16 cellular contexts compared by ENCODE assay signal in genomic region chr1:17404820-17405219, GRCh38. TPM values are rescaled to one million over a fixed set of nuclear protein-coding genes. Genes with fewer than 3 reads are reported as not detected.
DNase-seq lines count a peak whose midpoint lies in the region; ATAC-seq and TF ChIP-seq lines count a peak whose summit lies in the region.
"Had no signal": no experiment of that assay in that cellular context is flagged by ENCODE, and none has a peak within 500 bp of the region (broad histone marks: within the 10 kb centered on the region; RNA-seq: fewer than 3 reads in every experiment).

No MANE protein-coding gene starts in this region.

- no peak overlapping the region for H4K8ac ChIP-seq in H9 (replicated peaks; ENCODE audit: insufficient read length, low read depth, low read length)
- H4K8ac ChIP-seq in neuronal stem cell (ENCODE audit: low read depth, low read length): no peak overlapping the region

- H3K4me3 ChIP-seq in neuronal stem cell (ENCODE audit: low read length in 2 of 2): no peak overlapping the region

- H2BK15ac ChIP-seq in H9 (ENCODE audit: low read depth, low read length) (no peak overlapping the region), neuronal stem cell (ENCODE audit: low read length) (no peak overlapping the region)

- POLR2A ChIA-PET in WTC11 (lab: Charles Lee): no interaction called here

- peaks cover 5 to 8% of the 10 kb centered on the region in 2 donors for H3K36me3 Mint-ChIP-seq in activated naive CD4-positive, alpha-beta T cell treated with anti-CD3 and anti-CD28 coated beads, Interleukin-2, amount 50 U/mL, for 72 hours
- H3K36me3 Mint-ChIP-seq in activated naive CD4-positive, alpha-beta T cell treated with anti-CD3 and anti-CD28 coated beads, Interleukin-2, amount 10 ng/mL, durations not matched to agents 7 days and 5 days: peaks cover 28% of the 10 kb centered on the region
- H3K36me3 Mint-ChIP-seq in H9 (ENCODE audit: insufficient read depth in 1 of 3, low read depth in 3 of 3): peaks cover 23 to 44% (median 36%) of the 10 kb centered on the region in 3 experiments; a peak in 6 of 7 replicates
- H3K36me3 Mint-ChIP-seq in WTC11: peaks cover 29% of the 10 kb centered on the region

- H3K9me3 ChIP-seq in H9 (ENCODE audit: control insufficient read depth, low read depth, low read length) (no peaks in the 10 kb centered on the region), neuronal stem cell (replicated peaks in 1 of 2; ENCODE audit: control insufficient read depth in 2 of 2, insufficient read depth in 1 of 2, low read depth in 1 of 2, low read length in 2 of 2) (no peaks in the 10 kb centered on the region)

- H3K4me2 ChIP-seq in H9 (ENCODE audit: insufficient read depth, insufficient read length, low read length) (no peak overlapping the region), neuronal stem cell (ENCODE audit: insufficient read depth, low read length, poor library complexity, severe bottlenecking) (no peak overlapping the region)

- H2AK5ac ChIP-seq in H9 (ENCODE audit: insufficient read length, low read length) (no peak overlapping the region), neuronal stem cell (ENCODE audit: low read depth, low read length) (no peak overlapping the region)

- peak overlapping the region; percentile 50 to 60 for H3K27ac Mint-ChIP-seq in activated naive CD4-positive, alpha-beta T cell treated with anti-CD3 and anti-CD28 coated beads, Interleukin-2, amount 50 U/mL, for 72 hours
- no peak overlapping the region for H3K27ac Mint-ChIP-seq in activated naive CD4-positive, alpha-beta T cell treated with anti-CD3 and anti-CD28 coated beads, Interleukin-2, amount 10 ng/mL, durations not matched to agents 7 days and 5 days
- H3K27ac Mint-ChIP-seq in H9: peak overlapping the region; percentile 18 to 43 (median 20); a peak in 1 of 7 replicates
- H3K27ac Mint-ChIP-seq in WTC11: peak overlapping the region; percentile 74

- H3K4me3 Mint-ChIP-seq in activated naive CD4-positive, alpha-beta T cell treated with anti-CD3 and anti-CD28 coated beads, Interleukin-2, amount 10 ng/mL, durations not matched to agents 7 days and 5 days: no peak overlapping the region
- H3K4me3 Mint-ChIP-seq in H9 (no peak overlapping the region), WTC11 (no peak overlapping the region)

- WGBS in H9 (ENCODE audit: extremely low coverage, insufficient read length, low lambda C conversion rate): no CpG with 5 or more reads among the region's 6 CpGs
- no CpG with 5 or more reads among the region's 6 CpGs for WGBS in neuronal stem cell (ENCODE audit: extremely low coverage in 2 of 2, insufficient read length in 2 of 2, insufficient replicate concordance in 1 of 2), 2 donors

- H4K5ac ChIP-seq in H9 (ENCODE audit: insufficient read length, low read depth, low read length): no peak overlapping the region

- no peaks in the 10 kb centered on the region for H3K4me1 Mint-ChIP-seq in activated naive CD4-positive, alpha-beta T cell treated with anti-CD3 and anti-CD28 coated beads, Interleukin-2, amount 10 ng/mL, durations not matched to agents 7 days and 5 days
- H3K4me1 Mint-ChIP-seq in H9: peaks cover 44 to 61% of the 10 kb centered on the region in 2 experiments
- peaks cover 49% of the 10 kb centered on the region for H3K4me1 Mint-ChIP-seq in WTC11

- no peaks in the 10 kb centered on the region for H4K20me1 ChIP-seq in H9 (ENCODE audit: control insufficient read depth, insufficient read depth, insufficient read length)

- H2BK12ac ChIP-seq in H9 (ENCODE audit: insufficient read length, low read depth, low read length) (no peak overlapping the region), neuronal stem cell (ENCODE audit: low read length) (no peak overlapping the region)

- H3K56ac ChIP-seq in H9 (ENCODE audit: insufficient read length, low read depth, low read length): no peak overlapping the region

- H2BK120ac ChIP-seq in H9 (ENCODE audit: low read depth, low read length, poor library complexity, severe bottlenecking) (no peak overlapping the region), neuronal stem cell (ENCODE audit: low read depth, low read length) (no peak overlapping the region)

- no peak overlapping the region for H3K9ac ChIP-seq in H9 (ENCODE audit: extremely low read depth, insufficient read length, low read length)
- H3K9ac ChIP-seq in neuronal stem cell (ENCODE audit: low read depth, low read length, poor library complexity): no peak overlapping the region

- TF ChIP-seq CTCF in H9 (conservative IDR thresholded peaks at IDR 0.05): no peak
- no peak for TF ChIP-seq CTCF in WTC11 (IDR thresholded peaks at IDR 0.05)

- no peak overlapping the region for H2BK5ac ChIP-seq in H9 (ENCODE audit: insufficient read length, low read length)
- no peak overlapping the region for H2BK5ac ChIP-seq in neuronal stem cell (ENCODE audit: low read length)

- no peak overlapping the region for H3T11ph ChIP-seq in H9 (ENCODE audit: low read length)

- H3K18ac ChIP-seq in H9 (ENCODE audit: insufficient read length, low read depth, low read length) (no peak overlapping the region), neuronal stem cell (ENCODE audit: low read length) (peak overlapping the region; percentile 76)

- no peak for DNase-seq in activated naive CD4-positive, alpha-beta T cell treated with anti-CD3 and anti-CD28 coated beads, Interleukin-2, amount 50 U/mL, for 72 hours (ENCODE audit: low spot score in 2 of 2)
- DNase-seq in activated naive CD4-positive, alpha-beta T cell treated with anti-CD3 and anti-CD28 coated beads, Interleukin-2, amount 10 ng/mL, durations not matched to agents 7 days and 5 days: no peak
- DNase-seq in H9: no peak
- no peak for DNase-seq in WTC11 (ENCODE audit: low spot score)
- no peak for DNase-seq in neuronal stem cell (ENCODE audit: low spot score)
- DNase-seq in NCI-H146 (lab: John Stamatoyannopoulos, UW): no peak
- no peak for DNase-seq in activated T-cell treated with anti-CD3 and anti-CD28 coated beads, Interleukin-2, amount 50 U/mL, for 48 hours
- DNase-seq: GOT3, MM.1S, NCI-H1105, NCI-H2081, NCI-H446, NCI-H526, SHP77 had no signal

- H4K91ac ChIP-seq in H9 (ENCODE audit: insufficient read length, low read depth, low read length): no peak overlapping the region
- no peak overlapping the region for H4K91ac ChIP-seq in neuronal stem cell (ENCODE audit: low read depth, low read length, poor library complexity)

- H3K4ac ChIP-seq in H9 (ENCODE audit: low read depth, low read length): no peak overlapping the region
- H3K4ac ChIP-seq in neuronal stem cell (ENCODE audit: low read length): no peak overlapping the region

- H3K27me3 Mint-ChIP-seq in activated naive CD4-positive, alpha-beta T cell treated with anti-CD3 and anti-CD28 coated beads, Interleukin-2, amount 10 ng/mL, durations not matched to agents 7 days and 5 days: no peaks in the 10 kb centered on the region
- H3K27me3 Mint-ChIP-seq in H9 (ENCODE audit: low read depth) (peaks cover 4% of the 10 kb centered on the region), WTC11 (ENCODE audit: low read depth) (no peaks in the 10 kb centered on the region)

- H3K9me3 Mint-ChIP-seq in activated naive CD4-positive, alpha-beta T cell treated with anti-CD3 and anti-CD28 coated beads, Interleukin-2, amount 50 U/mL, for 72 hours: no peaks in the 10 kb centered on the region
- H3K9me3 Mint-ChIP-seq in activated naive CD4-positive, alpha-beta T cell treated with anti-CD3 and anti-CD28 coated beads, Interleukin-2, amount 10 ng/mL, durations not matched to agents 7 days and 5 days: no peaks in the 10 kb centered on the region
- no peaks in the 10 kb centered on the region for H3K9me3 Mint-ChIP-seq in H9
- H3K9me3 Mint-ChIP-seq in WTC11: no peaks in the 10 kb centered on the region

- CTCF ChIA-PET in activated naive CD4-positive, alpha-beta T cell treated with anti-CD3 and anti-CD28 coated beads, Interleukin-2, amount 10 ng/mL, durations not matched to agents 7 days and 5 days (lab: Charles Lee): no interaction called here
- CTCF ChIA-PET in WTC11 (lab: Charles Lee): interaction anchor here (0.7 to 2.6 kb wide), 8 partner anchors 8 to 345 kb away, joined by 3 to 10 read pairs (median 4); no protein-coding TSS in a partner anchor

- H3K23ac ChIP-seq in H9 (ENCODE audit: insufficient read length, low read depth, low read length) (no peak overlapping the region), neuronal stem cell (ENCODE audit: low read depth, low read length, poor library complexity) (no peak overlapping the region)

- ATAC-seq in activated naive CD4-positive, alpha-beta T cell treated with anti-CD3 and anti-CD28 coated beads, Interleukin-2, amount 50 U/mL, for 72 hours: no peak
- ATAC-seq in WTC11: peak; percentile 6
- no peak for ATAC-seq in GM18870 (IDR thresholded peaks at IDR 0.05; ENCODE audit: unreplicated experiment)

- H3K14ac ChIP-seq in H9 (ENCODE audit: insufficient read depth, low read length) (no peak overlapping the region), neuronal stem cell (ENCODE audit: low read length) (no peak overlapping the region)

- H3K23me2 ChIP-seq in H9 (ENCODE audit: insufficient read length, low read depth, low read length, poor library complexity, severe bottlenecking): no peaks in the 10 kb centered on the region

- H2AFZ ChIP-seq in H9 (ENCODE audit: low read length) (no peak overlapping the region), neuronal stem cell (ENCODE audit: low read length) (no peak overlapping the region)

- H3K4me1 ChIP-seq in H9 (ENCODE audit: insufficient read depth, low read length) (no peaks in the 10 kb centered on the region), neuronal stem cell (ENCODE audit: control insufficient read depth in 2 of 2, insufficient read depth in 1 of 2, low read depth in 1 of 2, low read length in 2 of 2) (peaks cover 6 to 24% of the 10 kb centered on the region in 2 donors)

- peaks cover 25 to 39% of the 10 kb centered on the region in 2 donors for H3K36me3 ChIP-seq in neuronal stem cell (replicated peaks in 1 of 2; ENCODE audit: control insufficient read depth in 2 of 2, insufficient read depth in 2 of 2, low read length in 2 of 2)

- H3K27me3 ChIP-seq in H9 (ENCODE audit: insufficient read depth, low read length) (no peaks in the 10 kb centered on the region), neuronal stem cell (ENCODE audit: control insufficient read depth in 3 of 3, insufficient read depth in 3 of 3, low read depth in 1 of 3, low read length in 3 of 3) (no peaks in the 10 kb centered on the region)

- H3K79me1 ChIP-seq in H9 (ENCODE audit: insufficient read depth, low read depth, low read length, poor library complexity, severe bottlenecking) (peaks cover 1% of the 10 kb centered on the region), neuronal stem cell (ENCODE audit: low read depth, low read length) (peaks cover 3% of the 10 kb centered on the region)

- H3K79me2 ChIP-seq in H9 (ENCODE audit: insufficient read depth, low read length): no peaks in the 10 kb centered on the region

- no peak overlapping the region for H2BK20ac ChIP-seq in H9 (ENCODE audit: low read depth, low read length, poor library complexity, severe bottlenecking)

- H3K27ac ChIP-seq in H9 (ENCODE audit: insufficient read length, low read depth, low read length): no peak overlapping the region
- H3K27ac ChIP-seq in neuronal stem cell (replicated peaks; ENCODE audit: low read length): no peak overlapping the region
- H3K27ac ChIP-seq: C4-2B had no signal

RNA-seq across cellular contexts. Expression of gene PADI6, which starts 32.8 kb away (rescaled TPM):
- not detected for total RNA-seq in activated naive CD4-positive, alpha-beta T cell treated with anti-CD3 and anti-CD28 coated beads, Interleukin-2, amount 50 U/mL, for 72 hours
- total RNA-seq in H9 (2021): not detected in 2 replicates
- total RNA-seq in WTC11 (2021): not detected in 3 replicates
- polyA plus RNA-seq in neuronal stem cell (2013, experiment 1 of 2): not detected
- not detected for polyA plus RNA-seq in neuronal stem cell (2013, experiment 2 of 2)

RNA-seq across cellular contexts. Expression of gene RCC2, which starts 34.7 kb away (rescaled TPM):
- 100 to 1,000 TPM; 113 to 132 TPM for total RNA-seq in activated naive CD4-positive, alpha-beta T cell treated with anti-CD3 and anti-CD28 coated beads, Interleukin-2, amount 50 U/mL, for 72 hours
- 473 and 474 TPM in 2 replicates for total RNA-seq in H9 (2021)
- 377 to 407 TPM (median 395 TPM) in 3 replicates for total RNA-seq in WTC11 (2021)
- polyA plus RNA-seq in neuronal stem cell (2013, experiment 1 of 2): 122 TPM
- 124 TPM for polyA plus RNA-seq in neuronal stem cell (2013, experiment 2 of 2)
